Comparison of ENCODE assay signal across 8 cellular contexts in the genomic region with DNA sequence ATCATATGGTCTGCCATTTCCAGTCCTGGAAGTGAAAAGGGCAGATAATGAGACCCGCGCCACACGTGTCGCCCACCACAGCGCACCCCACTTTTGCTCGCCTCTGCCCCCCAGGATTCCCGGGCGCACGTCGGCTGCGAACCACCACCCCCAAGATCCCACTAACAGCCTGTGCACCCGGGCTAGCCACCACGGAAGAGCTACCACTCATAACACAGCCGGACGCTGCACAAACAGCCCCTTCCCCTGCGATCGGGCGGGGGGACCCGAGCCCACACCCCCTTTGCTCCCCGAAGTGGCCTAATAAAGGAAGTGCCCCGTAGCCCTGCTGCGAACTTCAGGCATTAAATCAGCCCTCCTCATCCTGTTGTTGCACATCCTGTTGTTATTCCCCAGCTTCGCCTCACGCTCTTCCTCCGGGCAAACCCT. TPM values are rescaled to one million over a fixed set of nuclear protein-coding genes. Genes with fewer than 3 reads are reported as not detected.
DNase-seq lines count a peak whose midpoint lies in the region; ATAC-seq and TF ChIP-seq lines count a peak whose summit lies in the region.

No MANE protein-coding gene starts in this region.

- H3K27me3 Mint-ChIP-seq in T-cell, result no peaks in the 10 kb centered on the region
- H3K27me3 Mint-ChIP-seq in progenitor cell of endocrine pancreas, result no peaks in the 10 kb centered on the region

- H3K4me1 Mint-ChIP-seq in T-cell (peaks cover 41 to 58% (median 43%) of the 10 kb centered on the region in 3 donors), progenitor cell of endocrine pancreas (ENCODE audit: low read depth) (peaks cover 47% of the 10 kb centered on the region)

- ATAC-seq in T-cell (replicated peaks in 1 of 4) (peak in 2 of 4 experiments; percentile 16 to 32), HG02678 (IDR thresholded peaks at IDR 0.05; ENCODE audit: unreplicated experiment) (no peak)

- CTCF ChIA-PET in T-cell (lab: Charles Lee), result interaction anchor here (0.6 to 2.2 kb wide), 14 partner anchors 9 to 1550 kb away, joined by 3 to 15 read pairs (median 4); a partner anchor contains a TSS

- DNase-seq in GM12865 (ENCODE audit: low read depth), result no peak
- peak; percentile 38 for DNase-seq in HFF-Myc (ENCODE audit: extremely low read depth, low read depth)
- peak in 1 of 34 experiments; percentile 16 for DNase-seq in T-cell
- peak; percentile 27 for DNase-seq in foreskin melanocyte
- DNase-seq in progenitor cell of endocrine pancreas (ENCODE audit: low spot score, unreplicated experiment), result peak; percentile 14
- no peak for DNase-seq in NCI-H345 (lab: John Stamatoyannopoulos, UW)
- DNase-seq in DMS53 (lab: John Stamatoyannopoulos, UW), result no peak

- peak overlapping the region; percentile 99 to 100 (median 99) for H3K4me3 Mint-ChIP-seq in T-cell
- H3K4me3 Mint-ChIP-seq in progenitor cell of endocrine pancreas (ENCODE audit: low read depth), result peak overlapping the region; percentile 98

- POLR2A ChIA-PET in T-cell (lab: Charles Lee), result interaction anchor here (0.5 to 2.4 kb wide), 33 partner anchors 9 to 1908 kb away, joined by 3 to 17 read pairs (median 5); a partner anchor contains a TSS

- no peak for TF ChIP-seq CTCF in GM12865 (IDR thresholded peaks at IDR 0.05; ENCODE audit: insufficient read depth, low read depth, low read length, missing control alignments)
- TF ChIP-seq CTCF in HFF-Myc (IDR thresholded peaks at IDR 0.05; ENCODE audit: low read depth, low read length, missing control alignments), result no peak
- TF ChIP-seq CTCF in progenitor cell of endocrine pancreas (IDR thresholded peaks at IDR 0.05; ENCODE audit: unreplicated experiment), result no peak

- peak overlapping the region; percentile 97 to 99 for H3K27ac Mint-ChIP-seq in T-cell
- H3K27ac Mint-ChIP-seq in progenitor cell of endocrine pancreas, result peak overlapping the region; percentile 98

- H3K36me3 Mint-ChIP-seq in T-cell (peaks cover 29% of the 10 kb centered on the region), progenitor cell of endocrine pancreas (ENCODE audit: insufficient read depth) (peaks cover 7% of the 10 kb centered on the region)

- H3K4me3 ChIP-seq in GM12865 (ENCODE audit: low read depth, low read length), result peak overlapping the region; percentile 79
- peak overlapping the region; percentile 66 for H3K4me3 ChIP-seq in HFF-Myc (replicated peaks; ENCODE audit: low read depth, low read length)

- H3K9me3 Mint-ChIP-seq in T-cell, result no peaks in the 10 kb centered on the region
- peaks cover 4% of the 10 kb centered on the region for H3K9me3 Mint-ChIP-seq in progenitor cell of endocrine pancreas (ENCODE audit: low read depth)

RNA-seq across cellular contexts. Expression of a gene that starts 0.5 kb away (rescaled TPM):
- total RNA-seq in T-cell, result 100 to 1,000 TPM; 108 to 145 (median 134) TPM
- total RNA-seq in progenitor cell of endocrine pancreas, result 42.6 and 47.5 TPM in 2 replicates

Comparison
In these comparisons a context has a peak if more than half of its experiments do, and no peak if none do; other contexts are left out.
1. DNase-seq: peak in HFF-Myc (single experiment), foreskin melanocyte (single experiment) and progenitor cell of endocrine pancreas (single experiment); none in GM12865 (single experiment), NCI-H345 (single experiment) and DMS53 (single experiment).